Comparison of ENCODE assay signal across 8 cellular contexts in the genomic region with DNA sequence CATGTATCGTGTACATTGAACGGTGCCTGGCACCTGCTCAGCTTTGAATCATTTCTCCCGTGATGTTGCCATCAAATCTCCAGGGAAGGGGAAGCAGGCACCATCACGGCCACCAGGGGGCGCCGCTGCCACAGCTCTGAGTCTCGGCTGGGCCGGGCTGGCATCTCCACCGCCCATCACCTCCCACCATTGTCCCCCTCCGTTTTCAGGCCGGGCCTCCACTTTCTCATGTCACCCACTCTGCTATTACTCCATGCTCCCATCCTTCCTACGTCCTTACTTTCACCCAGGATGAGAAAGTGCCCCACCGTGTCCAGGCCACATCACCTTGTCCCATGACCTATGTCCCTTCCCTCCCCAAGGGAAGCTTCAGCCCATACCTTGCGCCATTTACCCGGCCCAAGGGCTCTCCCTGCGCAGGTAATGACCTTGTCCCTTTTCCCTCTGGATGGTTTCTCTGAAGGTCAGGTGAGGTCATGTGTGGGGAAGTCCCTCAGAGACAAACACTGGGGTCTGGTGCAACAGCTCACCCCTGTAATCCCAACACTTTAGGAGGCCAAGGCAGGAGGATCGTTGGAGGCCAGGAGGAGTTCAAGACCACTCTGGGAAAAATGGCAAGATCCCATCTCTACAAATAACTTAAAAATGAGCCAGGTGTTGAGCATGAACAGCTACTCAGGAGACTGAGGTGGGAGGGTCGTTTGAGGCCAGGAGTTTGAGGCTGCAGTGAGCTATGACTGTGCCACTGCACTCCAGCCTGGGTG. TPM values are rescaled to one million over a fixed set of nuclear protein-coding genes. Genes with fewer than 3 reads are reported as not detected.
DNase-seq lines count a peak whose midpoint lies in the region; ATAC-seq and TF ChIP-seq lines count a peak whose summit lies in the region.

No MANE protein-coding gene starts in this region.

- H3K9me3 ChIP-seq in A673 (ENCODE audit: low read depth, low read length, poor library complexity, severe bottlenecking) (no peaks in the 10 kb centered on the region), colonic mucosa (no peaks in the 10 kb centered on the region), right lobe of liver (no peaks in the 10 kb centered on the region)

- no peak overlapping the region for H3K27ac Mint-ChIP-seq in activated CD4-positive, alpha-beta T cell treated with anti-CD3 and anti-CD28 coated beads, Interleukin-2, amount 10 ng/mL, durations not matched to agents 7 days and 5 days

- H3K36me3 Mint-ChIP-seq in activated CD4-positive, alpha-beta T cell treated with anti-CD3 and anti-CD28 coated beads, Interleukin-2, amount 10 ng/mL, durations not matched to agents 7 days and 5 days (ENCODE audit: low read depth), result no peaks in the 10 kb centered on the region

- peak; percentile 96 for TF ChIP-seq CTCF in A673 (conservative IDR thresholded peaks at IDR 0.05; ENCODE audit: low read depth, low read length)
- peak; percentile 93 for TF ChIP-seq CTCF in colonic mucosa (IDR thresholded peaks at IDR 0.05)
- peak; percentile 87 to 98 (median 96) for TF ChIP-seq CTCF in right lobe of liver (IDR thresholded peaks at IDR 0.05)

- DNase-seq in A673 (ENCODE audit: low spot score), result peak; percentile 79
- DNase-seq in NCI-H69 (lab: John Stamatoyannopoulos, UW), result peak; percentile 79
- DNase-seq in activated CD4-positive, alpha-beta T cell treated with anti-CD3 and anti-CD28 coated beads, Interleukin-2, amount 10 ng/mL, durations not matched to agents 7 days and 5 days, result peak; percentile 82
- DNase-seq in colonic mucosa, result peak; percentile 86
- peak; percentile 77 to 81 (median 80) for DNase-seq in right lobe of liver
- DNase-seq in stimulated activated CD4-positive, alpha-beta T cell treated with anti-CD3 and anti-CD28 coated beads, TNF-alpha, amount 100 ng/mL, for 4 hours (ENCODE audit: low read depth in 3 of 3), result peak; percentile 61 to 73 (median 71)

- H3K36me3 ChIP-seq in A673 (ENCODE audit: insufficient read depth, low read length, poor library complexity, severe bottlenecking), result no peaks in the 10 kb centered on the region
- H3K36me3 ChIP-seq in colonic mucosa, result no peaks in the 10 kb centered on the region
- no peaks in the 10 kb centered on the region for H3K36me3 ChIP-seq in right lobe of liver

- WGBS in right lobe of liver (ENCODE audit: insufficient coverage, low coverage, low lambda C conversion rate, missing lambda C conversion rate), result 14% methylated on average over 16 of the region's 18 CpGs

- no peaks in the 10 kb centered on the region for H3K9me3 Mint-ChIP-seq in activated CD4-positive, alpha-beta T cell treated with anti-CD3 and anti-CD28 coated beads, Interleukin-2, amount 10 ng/mL, durations not matched to agents 7 days and 5 days

- POLR2A ChIA-PET in A673 (lab: Charles Lee; ENCODE audit: low non-redundant PET), result interaction anchor here (0.6 kb wide), 1 partner anchor 145 kb away, joined by 3 read pairs; no protein-coding TSS in a partner anchor
- POLR2A ChIA-PET in activated CD4-positive, alpha-beta T cell treated with anti-CD3 and anti-CD28 coated beads, Interleukin-2, amount 10 ng/mL, durations not matched to agents 7 days and 5 days (lab: Charles Lee), result no interaction called here

- H3K4me1 ChIP-seq in A673 (ENCODE audit: insufficient read depth, low read length, poor library complexity, severe bottlenecking) (no peaks in the 10 kb centered on the region), colonic mucosa (no peaks in the 10 kb centered on the region), right lobe of liver (no peaks in the 10 kb centered on the region)

- no TSS peak for BruUV-seq in A673 (replicated peaks; lab: Mats Ljungman, UMichigan)

- H3K27me3 ChIP-seq in A673 (replicated peaks; ENCODE audit: insufficient read depth, low read depth, low read length, poor library complexity) (no peaks in the 10 kb centered on the region), colonic mucosa (no peaks in the 10 kb centered on the region), right lobe of liver (no peaks in the 10 kb centered on the region)

- H3K27ac ChIP-seq in A673 (ENCODE audit: low read depth, low read length, poor library complexity, severe bottlenecking) (no peak overlapping the region), colonic mucosa (no peak overlapping the region), right lobe of liver (no peak overlapping the region)

- H3K9ac ChIP-seq in colonic mucosa (ENCODE audit: low read depth in 2 of 2, low read length in 2 of 2), result no peak overlapping the region

- ATAC-seq in GM18519 (IDR thresholded peaks at IDR 0.05; ENCODE audit: low FRiP score, unreplicated experiment) (peak; percentile 75), HG03354 (IDR thresholded peaks at IDR 0.05; ENCODE audit: poor library complexity, severe bottlenecking, unreplicated experiment) (peak; percentile 90), right lobe of liver (peak; percentile 93 to 99 (median 97))

- intact Hi-C loops in A673 (cut with micrococcal nuclease; ENCODE audit: unreplicated experiment) (loop anchor here (1.0 to 5.0 kb wide), 2 partner anchors 147 to 821 kb away; no protein-coding TSS in a partner anchor), colonic mucosa (cut with DNase I) (loop anchor here (2.0 to 5.0 kb wide), 2 partner anchors 81 to 147 kb away; no protein-coding TSS in a partner anchor), right lobe of liver (cut with DNase I) (loop anchor here (5.0 to 10.0 kb wide), 3 partner anchors 83 to 151 kb away; a partner anchor contains a TSS)

- peaks cover 5% of the 10 kb centered on the region for H3K4me1 Mint-ChIP-seq in activated CD4-positive, alpha-beta T cell treated with anti-CD3 and anti-CD28 coated beads, Interleukin-2, amount 10 ng/mL, durations not matched to agents 7 days and 5 days

- H3K4me3 Mint-ChIP-seq in activated CD4-positive, alpha-beta T cell treated with anti-CD3 and anti-CD28 coated beads, Interleukin-2, amount 10 ng/mL, durations not matched to agents 7 days and 5 days, result no peak overlapping the region

- TF ChIP-seq POLR2A in right lobe of liver (IDR thresholded peaks at IDR 0.05), result no peak

- no peaks in the 10 kb centered on the region for H3K27me3 Mint-ChIP-seq in activated CD4-positive, alpha-beta T cell treated with anti-CD3 and anti-CD28 coated beads, Interleukin-2, amount 10 ng/mL, durations not matched to agents 7 days and 5 days

- no peak overlapping the region for H3K4me3 ChIP-seq in A673 (ENCODE audit: low read depth, low read length, poor library complexity, severe bottlenecking)
- no peak overlapping the region for H3K4me3 ChIP-seq in colonic mucosa
- no peak overlapping the region for H3K4me3 ChIP-seq in right lobe of liver

- CTCF ChIA-PET in A673 (lab: Charles Lee), result interaction anchor here (0.5 to 5.3 kb wide), 6 partner anchors 15 to 1357 kb away, joined by 3 to 86 read pairs (median 3); no protein-coding TSS in a partner anchor
- CTCF ChIA-PET in activated CD4-positive, alpha-beta T cell treated with anti-CD3 and anti-CD28 coated beads, Interleukin-2, amount 10 ng/mL, durations not matched to agents 7 days and 5 days (lab: Charles Lee), result interaction anchor here (0.9 to 7.6 kb wide), 8 partner anchors 11 to 150 kb away, joined by 3 to 55 read pairs (median 4); no protein-coding TSS in a partner anchor

RNA-seq across cellular contexts. Expression of a gene that starts 31.8 kb away (rescaled TPM):
- not detected in 2 replicates for total RNA-seq in A673 (2021)
- not detected for total RNA-seq in activated CD4-positive, alpha-beta T cell treated with anti-CD3 and anti-CD28 coated beads, Interleukin-2, amount 10 ng/mL, durations not matched to agents 7 days and 5 days
- not detected for total RNA-seq in colonic mucosa
- total RNA-seq in right lobe of liver, result not detected
